In genomic region chr16:5099174-5099573, GRCh38 we compare ENCODE assay signal across 1 cellular context.
TF ChIP-seq lines count a peak whose summit lies in the region.

No MANE protein-coding gene starts in this region.

TF ChIP-seq in liver, 16 proteins besides CTCF, POLR2A, EP300 and RAD21:
- peak; percentile 54 to 61 for TF ChIP-seq HNF4A (conservative IDR thresholded peaks at IDR 0.05)
